ENCODE assay signal across 1 cellular context in the genomic region with DNA sequence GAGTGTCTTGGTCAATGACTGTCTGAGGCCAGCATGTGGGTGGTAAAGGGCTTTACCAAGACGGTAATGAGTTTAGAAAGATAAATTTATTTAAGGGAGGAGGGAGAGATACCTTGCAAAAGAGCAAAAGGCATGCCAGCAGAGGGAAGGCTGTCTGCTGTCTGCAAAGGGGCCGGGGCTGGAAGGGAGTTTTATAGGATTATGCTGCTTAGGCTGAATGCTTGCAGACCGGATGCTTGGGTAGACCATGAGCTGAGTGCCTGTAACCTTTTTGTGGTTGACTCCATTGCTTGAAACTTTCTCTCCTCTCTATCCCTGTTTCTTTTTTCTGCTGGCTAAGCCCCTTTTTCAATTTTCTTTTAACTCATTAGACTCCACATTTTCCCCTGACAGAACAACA.
TF ChIP-seq lines count a peak whose summit lies in the region.

No MANE protein-coding gene starts in this region.

TF ChIP-seq in GM23338, 12 proteins besides CTCF, POLR2A, EP300 and RAD21 (continued from another document):
- TF ChIP-seq, protein P1, sequence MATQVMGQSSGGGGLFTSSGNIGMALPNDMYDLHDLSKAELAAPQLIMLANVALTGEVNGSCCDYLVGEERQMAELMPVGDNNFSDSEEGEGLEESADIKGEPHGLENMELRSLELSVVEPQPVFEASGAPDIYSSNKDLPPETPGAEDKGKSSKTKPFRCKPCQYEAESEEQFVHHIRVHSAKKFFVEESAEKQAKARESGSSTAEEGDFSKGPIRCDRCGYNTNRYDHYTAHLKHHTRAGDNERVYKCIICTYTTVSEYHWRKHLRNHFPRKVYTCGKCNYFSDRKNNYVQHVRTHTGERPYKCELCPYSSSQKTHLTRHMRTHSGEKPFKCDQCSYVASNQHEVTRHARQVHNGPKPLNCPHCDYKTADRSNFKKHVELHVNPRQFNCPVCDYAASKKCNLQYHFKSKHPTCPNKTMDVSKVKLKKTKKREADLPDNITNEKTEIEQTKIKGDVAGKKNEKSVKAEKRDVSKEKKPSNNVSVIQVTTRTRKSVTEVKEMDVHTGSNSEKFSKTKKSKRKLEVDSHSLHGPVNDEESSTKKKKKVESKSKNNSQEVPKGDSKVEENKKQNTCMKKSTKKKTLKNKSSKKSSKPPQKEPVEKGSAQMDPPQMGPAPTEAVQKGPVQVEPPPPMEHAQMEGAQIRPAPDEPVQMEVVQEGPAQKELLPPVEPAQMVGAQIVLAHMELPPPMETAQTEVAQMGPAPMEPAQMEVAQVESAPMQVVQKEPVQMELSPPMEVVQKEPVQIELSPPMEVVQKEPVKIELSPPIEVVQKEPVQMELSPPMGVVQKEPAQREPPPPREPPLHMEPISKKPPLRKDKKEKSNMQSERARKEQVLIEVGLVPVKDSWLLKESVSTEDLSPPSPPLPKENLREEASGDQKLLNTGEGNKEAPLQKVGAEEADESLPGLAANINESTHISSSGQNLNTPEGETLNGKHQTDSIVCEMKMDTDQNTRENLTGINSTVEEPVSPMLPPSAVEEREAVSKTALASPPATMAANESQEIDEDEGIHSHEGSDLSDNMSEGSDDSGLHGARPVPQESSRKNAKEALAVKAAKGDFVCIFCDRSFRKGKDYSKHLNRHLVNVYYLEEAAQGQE (IDR thresholded peaks at IDR 0.05; ENCODE audit: unreplicated experiment): no peak
- TF ChIP-seq, protein P2, sequence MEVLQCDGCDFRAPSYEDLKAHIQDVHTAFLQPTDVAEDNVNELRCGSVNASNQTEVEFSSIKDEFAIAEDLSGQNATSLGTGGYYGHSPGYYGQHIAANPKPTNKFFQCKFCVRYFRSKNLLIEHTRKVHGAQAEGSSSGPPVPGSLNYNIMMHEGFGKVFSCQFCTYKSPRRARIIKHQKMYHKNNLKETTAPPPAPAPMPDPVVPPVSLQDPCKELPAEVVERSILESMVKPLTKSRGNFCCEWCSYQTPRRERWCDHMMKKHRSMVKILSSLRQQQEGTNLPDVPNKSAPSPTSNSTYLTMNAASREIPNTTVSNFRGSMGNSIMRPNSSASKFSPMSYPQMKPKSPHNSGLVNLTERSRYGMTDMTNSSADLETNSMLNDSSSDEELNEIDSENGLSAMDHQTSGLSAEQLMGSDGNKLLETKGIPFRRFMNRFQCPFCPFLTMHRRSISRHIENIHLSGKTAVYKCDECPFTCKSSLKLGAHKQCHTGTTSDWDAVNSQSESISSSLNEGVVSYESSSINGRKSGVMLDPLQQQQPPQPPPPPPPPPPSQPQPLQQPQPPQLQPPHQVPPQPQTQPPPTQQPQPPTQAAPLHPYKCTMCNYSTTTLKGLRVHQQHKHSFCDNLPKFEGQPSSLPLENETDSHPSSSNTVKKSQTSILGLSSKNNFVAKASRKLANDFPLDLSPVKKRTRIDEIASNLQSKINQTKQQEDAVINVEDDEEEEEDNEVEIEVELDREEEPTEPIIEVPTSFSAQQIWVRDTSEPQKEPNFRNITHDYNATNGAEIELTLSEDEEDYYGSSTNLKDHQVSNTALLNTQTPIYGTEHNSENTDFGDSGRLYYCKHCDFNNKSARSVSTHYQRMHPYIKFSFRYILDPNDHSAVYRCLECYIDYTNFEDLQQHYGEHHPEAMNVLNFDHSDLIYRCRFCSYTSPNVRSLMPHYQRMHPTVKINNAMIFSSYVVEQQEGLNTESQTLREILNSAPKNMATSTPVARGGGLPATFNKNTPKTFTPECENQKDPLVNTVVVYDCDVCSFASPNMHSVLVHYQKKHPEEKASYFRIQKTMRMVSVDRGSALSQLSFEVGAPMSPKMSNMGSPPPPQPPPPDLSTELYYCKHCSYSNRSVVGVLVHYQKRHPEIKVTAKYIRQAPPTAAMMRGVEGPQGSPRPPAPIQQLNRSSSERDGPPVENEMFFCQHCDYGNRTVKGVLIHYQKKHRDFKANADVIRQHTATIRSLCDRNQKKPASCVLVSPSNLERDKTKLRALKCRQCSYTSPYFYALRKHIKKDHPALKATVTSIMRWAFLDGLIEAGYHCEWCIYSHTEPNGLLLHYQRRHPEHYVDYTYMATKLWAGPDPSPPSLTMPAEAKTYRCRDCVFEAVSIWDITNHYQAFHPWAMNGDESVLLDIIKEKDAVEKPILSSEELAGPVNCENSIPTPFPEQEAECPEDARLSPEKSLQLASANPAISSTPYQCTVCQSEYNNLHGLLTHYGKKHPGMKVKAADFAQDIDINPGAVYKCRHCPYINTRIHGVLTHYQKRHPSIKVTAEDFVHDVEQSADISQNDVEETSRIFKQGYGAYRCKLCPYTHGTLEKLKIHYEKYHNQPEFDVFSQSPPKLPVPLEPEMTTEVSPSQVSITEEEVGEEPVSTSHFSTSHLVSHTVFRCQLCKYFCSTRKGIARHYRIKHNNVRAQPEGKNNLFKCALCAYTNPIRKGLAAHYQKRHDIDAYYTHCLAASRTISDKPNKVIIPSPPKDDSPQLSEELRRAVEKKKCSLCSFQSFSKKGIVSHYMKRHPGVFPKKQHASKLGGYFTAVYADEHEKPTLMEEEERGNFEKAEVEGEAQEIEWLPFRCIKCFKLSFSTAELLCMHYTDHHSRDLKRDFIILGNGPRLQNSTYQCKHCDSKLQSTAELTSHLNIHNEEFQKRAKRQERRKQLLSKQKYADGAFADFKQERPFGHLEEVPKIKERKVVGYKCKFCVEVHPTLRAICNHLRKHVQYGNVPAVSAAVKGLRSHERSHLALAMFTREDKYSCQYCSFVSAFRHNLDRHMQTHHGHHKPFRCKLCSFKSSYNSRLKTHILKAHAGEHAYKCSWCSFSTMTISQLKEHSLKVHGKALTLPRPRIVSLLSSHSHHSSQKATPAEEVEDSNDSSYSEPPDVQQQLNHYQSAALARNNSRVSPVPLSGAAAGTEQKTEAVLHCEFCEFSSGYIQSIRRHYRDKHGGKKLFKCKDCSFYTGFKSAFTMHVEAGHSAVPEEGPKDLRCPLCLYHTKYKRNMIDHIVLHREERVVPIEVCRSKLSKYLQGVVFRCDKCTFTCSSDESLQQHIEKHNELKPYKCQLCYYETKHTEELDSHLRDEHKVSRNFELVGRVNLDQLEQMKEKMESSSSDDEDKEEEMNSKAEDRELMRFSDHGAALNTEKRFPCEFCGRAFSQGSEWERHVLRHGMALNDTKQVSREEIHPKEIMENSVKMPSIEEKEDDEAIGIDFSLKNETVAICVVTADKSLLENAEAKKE (CRISPR knock-in tag; IDR thresholded peaks at IDR 0.05): no peak
- TF ChIP-seq POLR2AphosphoS5 (IDR thresholded peaks at IDR 0.05; ENCODE audit: low read depth) (no peak), EZH2 (IDR thresholded peaks at IDR 0.05; ENCODE audit: low read depth, unreplicated experiment) (no peak), STAT1 (IDR thresholded peaks at IDR 0.05; ENCODE audit: unreplicated experiment) (no peak), EZH2phosphoT487 (IDR thresholded peaks at IDR 0.05; ENCODE audit: unreplicated experiment) (no peak)
